ENCODE assay signal across 8 cellular contexts in the genomic region with DNA sequence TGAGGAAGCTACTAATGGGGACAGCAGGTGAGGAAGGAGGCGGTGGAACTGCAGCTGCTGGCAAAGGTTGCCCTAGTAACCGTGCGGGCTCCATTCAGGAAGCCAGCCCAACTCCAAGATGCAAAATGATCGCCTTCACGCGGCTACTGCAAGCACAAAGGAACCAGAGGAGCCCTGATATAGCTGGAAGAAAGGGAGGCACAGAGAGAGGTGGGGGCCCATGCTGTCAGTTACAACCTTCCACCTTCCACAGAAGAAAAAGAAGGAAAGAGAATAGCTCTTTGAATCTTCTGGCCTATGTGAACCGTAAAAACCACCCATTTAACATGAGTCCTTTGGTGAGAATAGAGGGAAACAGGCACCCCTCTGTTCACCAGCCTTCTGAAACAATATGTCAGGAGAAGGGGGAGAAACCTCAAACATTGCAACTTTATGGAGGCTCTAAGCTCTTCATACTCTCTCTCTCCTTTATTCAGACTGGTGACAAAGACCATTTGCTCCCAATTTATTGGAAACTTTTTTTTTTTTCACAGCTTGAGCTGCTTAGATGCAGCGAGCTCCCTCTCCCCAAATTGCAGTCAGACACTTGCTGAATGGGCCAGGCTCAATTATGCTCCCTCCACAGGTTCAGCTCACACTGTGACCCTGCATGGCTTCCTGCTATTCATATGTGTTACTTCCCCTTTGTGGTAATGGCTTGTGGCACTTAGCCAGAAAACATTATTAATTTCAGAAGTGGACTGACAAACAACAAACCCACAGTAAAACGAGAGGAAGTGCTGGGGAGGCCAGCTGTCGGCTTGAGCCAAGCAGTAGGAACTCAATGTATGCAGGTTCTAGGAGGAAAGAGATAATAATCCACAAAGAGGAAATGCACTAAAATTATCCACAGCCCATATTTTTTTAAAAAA.
A peak's percentile ranks its signal among the peaks of the same experiment; 100 is the strongest.
DNase-seq lines count a peak whose midpoint lies in the region; ATAC-seq and TF ChIP-seq lines count a peak whose summit lies in the region.

No MANE protein-coding gene starts in this region.

- TF ChIP-seq CTCF in GM06990 (IDR thresholded peaks at IDR 0.05; ENCODE audit: insufficient read depth, low read length, poor library complexity, severe bottlenecking) (no peak), astrocyte of the spinal cord (IDR thresholded peaks at IDR 0.05; ENCODE audit: low read depth, low read length) (no peak), WERI-Rb-1 (IDR thresholded peaks at IDR 0.05; ENCODE audit: low read depth, low read length) (no peak)

- no peaks in the 10 kb centered on the region for H3K36me3 ChIP-seq in GM06990 (ENCODE audit: control insufficient read depth, insufficient read depth, low read length)
- peaks cover 11% of the 10 kb centered on the region for H3K36me3 ChIP-seq in NT2/D1 (ENCODE audit: insufficient read depth, insufficient read length, low read length)
- no peaks in the 10 kb centered on the region for H3K36me3 ChIP-seq in WERI-Rb-1

- in situ Hi-C loops in astrocyte of the spinal cord (cut with HindIII; ENCODE audit: low sequenced_read_pairs) = no loop called here

- ATAC-seq in GM21576 (IDR thresholded peaks at IDR 0.05; ENCODE audit: unreplicated experiment) = peak; percentile 99

- no peak overlapping the region for H3K4me3 ChIP-seq in GM06990 (replicated peaks; ENCODE audit: low read depth, low read length)
- no peak overlapping the region for H3K4me3 ChIP-seq in NT2/D1 (ENCODE audit: insufficient read length, low read depth)
- H3K4me3 ChIP-seq in astrocyte of the spinal cord (ENCODE audit: low read depth, low read length) = no peak overlapping the region
- no peak overlapping the region for H3K4me3 ChIP-seq in WERI-Rb-1 (ENCODE audit: low read depth, low read length)

- H3K27me3 ChIP-seq in GM06990 (replicated peaks; ENCODE audit: control insufficient read depth, insufficient read depth, low read length) = no peaks in the 10 kb centered on the region
- H3K27me3 ChIP-seq in NT2/D1 (ENCODE audit: insufficient read depth, insufficient read length) = peaks cover 92% of the 10 kb centered on the region
- peaks cover 5% of the 10 kb centered on the region for H3K27me3 ChIP-seq in WERI-Rb-1 (ENCODE audit: insufficient read depth, low read depth, severe bottlenecking)

- H3K9ac ChIP-seq in NT2/D1 (ENCODE audit: insufficient read length, low read depth) = no peak overlapping the region

- DNase-seq in GM06990 (ENCODE audit: extremely low read depth, insufficient read length) (peak; percentile 83), HUDEP-2 (lab: John Stamatoyannopoulos, UW; ENCODE audit: unreplicated experiment in 76 of 76) (peak in 59 of 76 experiments; percentile 4 to 88 (median 53)), NT2/D1 (ENCODE audit: low read depth, low spot score) (peak; percentile 75), astrocyte of the spinal cord (ENCODE audit: low read depth, low spot score) (peak; percentile 77), iPS-NIHi7 (ENCODE audit: extremely low spot score) (peak; percentile 63), WERI-Rb-1 (no peak)
- DNase-seq in stimulated activated CD4-positive, alpha-beta T cell treated with anti-CD3 and anti-CD28 coated beads, Interleukin-4, amount 100 ng/mL, for 24 hours = peak; percentile 40

- H3K9me3 ChIP-seq in NT2/D1 (ENCODE audit: insufficient read depth, low read length) (no peaks in the 10 kb centered on the region), WERI-Rb-1 (ENCODE audit: severe bottlenecking) (no peaks in the 10 kb centered on the region)

- H3K27ac ChIP-seq in WERI-Rb-1 = no peak overlapping the region

- H3K4me1 ChIP-seq in NT2/D1 (ENCODE audit: insufficient read depth, insufficient read length) = peaks cover 6% of the 10 kb centered on the region
